9 cellular contexts compared by ENCODE assay signal in genomic region chr5:83711982-83712601, GRCh38. TPM values are rescaled to one million over a fixed set of nuclear protein-coding genes. Genes with fewer than 3 reads are reported as not detected.
DNase-seq lines count a peak whose midpoint lies in the region; ATAC-seq and TF ChIP-seq lines count a peak whose summit lies in the region.
"Had no signal": no experiment of that assay in that cellular context is flagged by ENCODE, and none has a peak within 500 bp of the region (broad histone marks: within the 10 kb centered on the region; RNA-seq: fewer than 3 reads in every experiment).

No MANE protein-coding gene starts in this region.

- no peak for ATAC-seq in heart right ventricle
- ATAC-seq in Right ventricle myocardium superior (ENCODE audit: poor library complexity) = no peak
- peak; percentile 82 for ATAC-seq in GM21619 (IDR thresholded peaks at IDR 0.05; ENCODE audit: unreplicated experiment)
- peak in 1 of 2 donors; percentile 65 for ATAC-seq in upper lobe of left lung (ENCODE audit: low FRiP score in 2 of 2)
- ATAC-seq: stimulated activated naive CD8-positive, alpha-beta T cell treated with anti-CD3 and anti-CD28 coated beads, Interleukin-15, amount 100 ng/mL, for 72 hours had no signal

- intact Hi-C loops in heart right ventricle (cut with DNase I) (no loop called here), Right ventricle myocardium superior (cut with DNase I) (no loop called here)

- WGBS in heart right ventricle, 2 donors = 50 to 55% methylated on average over 2 of the region's 2 CpGs
- WGBS in upper lobe of left lung, 2 donors = 55 to 57% methylated on average over 2 of the region's 2 CpGs

- TF ChIP-seq POLR2A in upper lobe of left lung (IDR thresholded peaks at IDR 0.05) = no peak

- no peaks in the 10 kb centered on the region for H3K4me1 Mint-ChIP-seq in activated CD4-positive, alpha-beta T cell treated with anti-CD3 and anti-CD28 coated beads, Interleukin-2, amount 10 ng/mL, durations not matched to agents 7 days and 5 days
- no peaks in the 10 kb centered on the region for H3K4me1 Mint-ChIP-seq in immature natural killer cell
- H3K4me1 Mint-ChIP-seq: stimulated activated naive CD8-positive, alpha-beta T cell treated with anti-CD3 and anti-CD28 coated beads, Interleukin-15, amount 100 ng/mL, for 72 hours had no signal

- H3K9me3 Mint-ChIP-seq in activated CD4-positive, alpha-beta T cell treated with anti-CD3 and anti-CD28 coated beads, Interleukin-2, amount 10 ng/mL, durations not matched to agents 7 days and 5 days = no peaks in the 10 kb centered on the region
- H3K9me3 Mint-ChIP-seq in immature natural killer cell = no peaks in the 10 kb centered on the region
- H3K9me3 Mint-ChIP-seq: stimulated activated naive CD8-positive, alpha-beta T cell treated with anti-CD3 and anti-CD28 coated beads, Interleukin-15, amount 100 ng/mL, for 72 hours had no signal

- POLR2A ChIA-PET in activated CD4-positive, alpha-beta T cell treated with anti-CD3 and anti-CD28 coated beads, Interleukin-2, amount 10 ng/mL, durations not matched to agents 7 days and 5 days (lab: Charles Lee) = no interaction called here

- peaks cover 0 to 8% (median 0%) of the 10 kb centered on the region in 9 donors for H3K4me1 ChIP-seq in heart right ventricle
- peaks cover 6% of the 10 kb centered on the region for H3K4me1 ChIP-seq in Karpas-422 (ENCODE audit: low read length)
- no peaks in the 10 kb centered on the region for H3K4me1 ChIP-seq in upper lobe of left lung

- H3K27ac ChIP-seq in heart right ventricle = no peak overlapping the region
- H3K27ac ChIP-seq in Karpas-422 (ENCODE audit: low read length) = no peak overlapping the region
- H3K27ac ChIP-seq in upper lobe of left lung = no peak overlapping the region

- H3K4me3 ChIP-seq in heart right ventricle = no peak overlapping the region
- no peak overlapping the region for H3K4me3 ChIP-seq in Karpas-422 (ENCODE audit: low read length)
- H3K4me3 ChIP-seq in upper lobe of left lung = no peak overlapping the region

- no peaks in the 10 kb centered on the region for H3K36me3 ChIP-seq in heart right ventricle
- no peaks in the 10 kb centered on the region for H3K36me3 ChIP-seq in Karpas-422 (ENCODE audit: insufficient read depth, low read length)
- no peaks in the 10 kb centered on the region for H3K36me3 ChIP-seq in upper lobe of left lung

- no peaks in the 10 kb centered on the region for H3K36me3 Mint-ChIP-seq in activated CD4-positive, alpha-beta T cell treated with anti-CD3 and anti-CD28 coated beads, Interleukin-2, amount 10 ng/mL, durations not matched to agents 7 days and 5 days (ENCODE audit: low read depth)
- H3K36me3 Mint-ChIP-seq in immature natural killer cell = no peaks in the 10 kb centered on the region

- H3K9ac ChIP-seq in Karpas-422 (ENCODE audit: low read length) = no peak overlapping the region

- H4K20me1 ChIP-seq in Karpas-422 (ENCODE audit: insufficient read depth, low read depth, low read length) = no peaks in the 10 kb centered on the region

- H3K79me2 ChIP-seq in Karpas-422 (ENCODE audit: low read length) = no peaks in the 10 kb centered on the region

- CTCF ChIA-PET in activated CD4-positive, alpha-beta T cell treated with anti-CD3 and anti-CD28 coated beads, Interleukin-2, amount 10 ng/mL, durations not matched to agents 7 days and 5 days (lab: Charles Lee) = no interaction called here

- peak in 1 of 2 donors; percentile 11 for DNase-seq in heart right ventricle
- DNase-seq in Right ventricle myocardium superior = no peak
- DNase-seq in Karpas-422 = peak; percentile 75
- DNase-seq in activated CD4-positive, alpha-beta T cell treated with anti-CD3 and anti-CD28 coated beads, Interleukin-2, amount 10 ng/mL, durations not matched to agents 7 days and 5 days = peak; percentile 25
- DNase-seq in immature natural killer cell = peak; percentile 5 to 15 (median 7)
- DNase-seq in upper lobe of left lung = no peak
- DNase-seq in activated effector memory CD4-positive, alpha-beta T cell treated with anti-CD3 and anti-CD28 coated beads, Interleukin-2, amount 50 U/mL, for 16 hours = no peak

- H2AFZ ChIP-seq in Karpas-422 (ENCODE audit: low read length) = no peak overlapping the region

- TF ChIP-seq CTCF in heart right ventricle (IDR thresholded peaks at IDR 0.05) (peak; percentile 53 to 84 (median 77)), upper lobe of left lung (IDR thresholded peaks at IDR 0.05) (peak; percentile 43 to 67 (median 59))

- no peaks in the 10 kb centered on the region for H3K9me2 ChIP-seq in Karpas-422 (replicated peaks; ENCODE audit: insufficient read depth, low read length)

- H3K27me3 ChIP-seq in heart right ventricle (peaks cover 0 to 20% (median 0%) of the 10 kb centered on the region in 7 donors), Karpas-422 (ENCODE audit: low read length) (no peaks in the 10 kb centered on the region), upper lobe of left lung (no peaks in the 10 kb centered on the region)

- H3K27me3 Mint-ChIP-seq in activated CD4-positive, alpha-beta T cell treated with anti-CD3 and anti-CD28 coated beads, Interleukin-2, amount 10 ng/mL, durations not matched to agents 7 days and 5 days = peaks cover 7% of the 10 kb centered on the region
- peaks cover 0 to 5% (median 3%) of the 10 kb centered on the region in 3 donors for H3K27me3 Mint-ChIP-seq in immature natural killer cell (ENCODE audit: low read depth in 3 of 3)

- H3K4me3 Mint-ChIP-seq in activated CD4-positive, alpha-beta T cell treated with anti-CD3 and anti-CD28 coated beads, Interleukin-2, amount 10 ng/mL, durations not matched to agents 7 days and 5 days = no peak overlapping the region
- no peak overlapping the region for H3K4me3 Mint-ChIP-seq in immature natural killer cell
- H3K4me3 Mint-ChIP-seq: stimulated activated naive CD8-positive, alpha-beta T cell treated with anti-CD3 and anti-CD28 coated beads, Interleukin-15, amount 100 ng/mL, for 72 hours had no signal

- TF ChIP-seq EP300 in upper lobe of left lung (IDR thresholded peaks at IDR 0.05) = no peak

- H3K9me3 ChIP-seq in heart right ventricle = peaks cover 0 to 10% (median 0%) of the 10 kb centered on the region in 11 donors
- no peaks in the 10 kb centered on the region for H3K9me3 ChIP-seq in Karpas-422 (ENCODE audit: low read length)
- no peaks in the 10 kb centered on the region for H3K9me3 ChIP-seq in upper lobe of left lung

- no peak overlapping the region for H3K4me2 ChIP-seq in Karpas-422 (ENCODE audit: low read depth, low read length, poor library complexity, severe bottlenecking)

- no peak overlapping the region for H3K27ac Mint-ChIP-seq in activated CD4-positive, alpha-beta T cell treated with anti-CD3 and anti-CD28 coated beads, Interleukin-2, amount 10 ng/mL, durations not matched to agents 7 days and 5 days
- no peak overlapping the region for H3K27ac Mint-ChIP-seq in immature natural killer cell
- H3K27ac Mint-ChIP-seq: stimulated activated naive CD8-positive, alpha-beta T cell treated with anti-CD3 and anti-CD28 coated beads, Interleukin-15, amount 100 ng/mL, for 72 hours had no signal

RNA-seq across cellular contexts. Expression of gene HAPLN1, which starts 8.6 kb away (rescaled TPM):
- total RNA-seq in heart right ventricle = 1 to 10 TPM in 6 of 10 donors, under 1 TPM in 3, not detected in 1; 0.38 to 4.4 (median 1.1) TPM
- under 1 TPM; 0.07 to 0.29 TPM for polyA plus RNA-seq in heart right ventricle
- total RNA-seq in Right ventricle myocardium superior = 0.32 TPM
- total RNA-seq in Karpas-422 (2014; rRNA removed; shearing (Covaris generic); ENCODE audit: low replicate concordance) = not detected in 2 replicates
- total RNA-seq in activated CD4-positive, alpha-beta T cell treated with anti-CD3 and anti-CD28 coated beads, Interleukin-2, amount 10 ng/mL, durations not matched to agents 7 days and 5 days = not detected
- not detected for polyA plus RNA-seq in immature natural killer cell
- under 1 TPM in 2 of 6 donors, not detected in 4; 0.30 to 0.46 TPM for total RNA-seq in upper lobe of left lung

Comparison
In these comparisons a context has a peak if more than half of its experiments do, and no peak if none do; other contexts are left out.
1. DNase-seq: peak in Karpas-422 (single experiment), activated CD4-positive, alpha-beta T cell treated with anti-CD3 and anti-CD28 coated beads, Interleukin-2, amount 10 ng/mL, durations not matched to agents 7 days and 5 days (single experiment) and immature natural killer cell (3 of 3); none in Right ventricle myocardium superior (single experiment), upper lobe of left lung (0 of 2) and activated effector memory CD4-positive, alpha-beta T cell treated with anti-CD3 and anti-CD28 coated beads, Interleukin-2, amount 50 U/mL, for 16 hours (single experiment).